In the genomic region with DNA sequence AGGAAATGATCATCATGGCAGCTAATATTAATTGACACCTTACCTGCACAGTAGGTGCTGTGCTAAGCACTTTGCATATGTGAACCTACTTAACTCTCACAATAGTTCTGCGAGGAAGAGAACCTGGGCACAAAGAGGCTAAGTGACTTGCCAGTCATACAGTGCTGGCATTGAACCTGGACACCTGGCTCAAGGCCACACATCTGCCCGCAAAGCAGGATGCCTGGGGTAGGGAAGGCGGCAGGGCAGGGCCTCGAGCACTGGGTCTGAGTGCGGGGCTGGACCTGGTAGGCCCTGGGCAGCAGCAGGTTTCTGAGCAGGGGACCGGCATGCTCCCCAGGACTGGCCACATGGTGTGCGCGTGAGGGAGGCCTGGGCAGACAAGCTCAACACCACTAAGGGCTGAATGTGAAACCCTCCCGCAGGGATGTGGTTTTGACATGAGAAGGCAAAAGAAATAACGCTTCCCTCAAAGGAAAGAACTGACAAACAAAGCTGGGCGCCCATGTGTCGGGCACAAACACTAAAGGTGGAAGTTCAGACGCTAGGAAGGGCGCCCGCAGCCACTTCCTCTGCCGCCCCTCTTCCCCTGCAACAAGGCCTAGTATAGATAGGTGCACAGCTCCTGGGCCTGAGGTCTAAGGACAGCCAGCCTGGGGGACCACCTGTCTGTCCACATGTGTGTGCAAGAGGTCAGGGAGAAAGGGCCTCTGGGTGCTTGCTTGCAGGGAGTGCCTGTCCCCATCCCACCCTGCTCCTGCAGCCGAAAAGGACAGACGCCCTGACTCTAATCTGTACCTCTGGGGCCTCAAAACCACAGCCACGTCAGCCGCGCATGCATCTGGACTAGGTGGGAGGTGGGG, we compare ENCODE assay signal across 9 cellular contexts.
DNase-seq lines count a peak whose midpoint lies in the region; ATAC-seq and TF ChIP-seq lines count a peak whose summit lies in the region.
"Had no signal": no experiment of that assay in that cellular context is flagged by ENCODE, and none has a peak within 500 bp of the region (broad histone marks: within the 10 kb centered on the region; RNA-seq: fewer than 3 reads in every experiment).

No MANE protein-coding gene starts in this region.

- H3K4ac ChIP-seq in mesenchymal stem cell (ENCODE audit: low read depth in 1 of 2, low read length in 2 of 2): peak overlapping the region in 1 of 2 experiments; percentile 13

- no peak overlapping the region for H3K14ac ChIP-seq in mesenchymal stem cell (ENCODE audit: low read length in 2 of 2)

- no peak overlapping the region for H3K9ac ChIP-seq in mesenchymal stem cell (ENCODE audit: low read length)

- peak overlapping the region; percentile 83 for H3K4me3 Mint-ChIP-seq in activated T-helper 17 cell treated with anti-CD3 and anti-CD28 coated beads, Interleukin-2, amount 50 U/mL, for 72 hours

- H3K9me3 ChIP-seq in OCI-LY7 (ENCODE audit: low read length) (no peaks in the 10 kb centered on the region), mesenchymal stem cell (ENCODE audit: control insufficient read depth, low read length) (no peaks in the 10 kb centered on the region), thymus (ENCODE audit: control insufficient read depth) (no peaks in the 10 kb centered on the region)

- DNase-seq in GM10248 (ENCODE audit: extremely low spot score) (peak; percentile 38), OCI-LY7 (ENCODE audit: low spot score) (peak; percentile 72), mesenchymal stem cell (no peak), T1000 (lab: John Stamatoyannopoulos, UW) (no peak), DMS79 treated with DMSO at 0.1 percent for 48 hours (lab: John Stamatoyannopoulos, UW) (no peak)

- H3K36me3 ChIP-seq in OCI-LY7 (ENCODE audit: insufficient read depth, low read length) (no peaks in the 10 kb centered on the region), mesenchymal stem cell (ENCODE audit: control insufficient read depth in 1 of 2, insufficient read depth in 2 of 2, low read depth in 1 of 2, low read length in 2 of 2) (no peaks in the 10 kb centered on the region), thymus (ENCODE audit: control insufficient read depth, insufficient read depth) (no peaks in the 10 kb centered on the region)

- CTCF ChIA-PET in GM10248 (lab: Yijun Ruan, JAX): interaction anchor here (0.9 to 12.5 kb wide), 8 partner anchors 10 to 350 kb away, joined by 3 to 169 read pairs (median 4); partner anchors contain the start of gene ZFP36L2
- CTCF ChIA-PET in OCI-LY7 (lab: Charles Lee; ENCODE audit: unreplicated experiment): interaction anchor here (0.6 to 3.2 kb wide), 3 partner anchors 46 to 95 kb away, joined by 3 to 17 read pairs (median 5); no protein-coding TSS in a partner anchor

- no peaks in the 10 kb centered on the region for H3K79me1 ChIP-seq in mesenchymal stem cell (replicated peaks; ENCODE audit: low read length, poor library complexity, severe bottlenecking)

- no peak overlapping the region for H2BK5ac ChIP-seq in mesenchymal stem cell (ENCODE audit: low read depth, low read length, poor library complexity, severe bottlenecking)

- H3K4me3 ChIP-seq in OCI-LY7 (ENCODE audit: low read depth, low read length, poor library complexity, severe bottlenecking): peak overlapping the region; percentile 13
- H3K4me3 ChIP-seq in mesenchymal stem cell (ENCODE audit: insufficient read depth in 1 of 2, low read depth in 1 of 2, low read length in 2 of 2): no peak overlapping the region
- peak overlapping the region; percentile 45 for H3K4me3 ChIP-seq in thymus (ENCODE audit: low read length)

- peaks cover 69% of the 10 kb centered on the region for H3K4me1 Mint-ChIP-seq in activated T-helper 17 cell treated with anti-CD3 and anti-CD28 coated beads, Interleukin-2, amount 50 U/mL, for 72 hours

- H2AFZ ChIP-seq in OCI-LY7 (ENCODE audit: low read length) (peak overlapping the region; percentile 71), mesenchymal stem cell (ENCODE audit: low read depth, low read length) (no peak overlapping the region)

- H3K79me2 ChIP-seq in OCI-LY7 (ENCODE audit: insufficient read depth, low read depth, low read length): no peaks in the 10 kb centered on the region

- TF ChIP-seq CTCF in GM10248 (IDR thresholded peaks at IDR 0.05; ENCODE audit: control extremely low read depth, extremely low read depth, low read depth, missing control alignments) (no peak), OCI-LY7 (conservative IDR thresholded peaks at IDR 0.05; ENCODE audit: low read length) (no peak)

- no peaks in the 10 kb centered on the region for H3K27me3 Mint-ChIP-seq in activated T-helper 17 cell treated with anti-CD3 and anti-CD28 coated beads, Interleukin-2, amount 50 U/mL, for 72 hours

- H3K4me2 ChIP-seq in OCI-LY7 (ENCODE audit: low read length) (peak overlapping the region; percentile 53), mesenchymal stem cell (ENCODE audit: low read length, poor library complexity, severe bottlenecking) (no peak overlapping the region)

- no peak overlapping the region for H2BK15ac ChIP-seq in mesenchymal stem cell (ENCODE audit: low read depth, poor library complexity, severe bottlenecking)

- no peaks in the 10 kb centered on the region for H3K9me3 Mint-ChIP-seq in activated T-helper 17 cell treated with anti-CD3 and anti-CD28 coated beads, Interleukin-2, amount 50 U/mL, for 72 hours

- no TSS peak for BruUV-seq in OCI-LY7 (replicated peaks; lab: Mats Ljungman, UMichigan)

- H4K20me1 ChIP-seq in OCI-LY7 (ENCODE audit: insufficient read depth, low read length): no peaks in the 10 kb centered on the region

- no peak overlapping the region for H2AK5ac ChIP-seq in mesenchymal stem cell (ENCODE audit: low read length, severe bottlenecking)

- H3K36me3 Mint-ChIP-seq in activated T-helper 17 cell treated with anti-CD3 and anti-CD28 coated beads, Interleukin-2, amount 50 U/mL, for 72 hours (ENCODE audit: low read depth): peaks cover 55% of the 10 kb centered on the region

- H2BK120ac ChIP-seq in mesenchymal stem cell (ENCODE audit: low read depth, low read length): no peak overlapping the region

- H3K27me3 ChIP-seq in mesenchymal stem cell (ENCODE audit: control insufficient read depth in 1 of 2, insufficient read depth in 1 of 2, low read length in 2 of 2) (no peaks in the 10 kb centered on the region), thymus (ENCODE audit: control insufficient read depth, insufficient read depth) (no peaks in the 10 kb centered on the region)

- peak overlapping the region; percentile 78 for H4K91ac ChIP-seq in mesenchymal stem cell (ENCODE audit: low read length)

- H3K4me1 ChIP-seq in OCI-LY7 (ENCODE audit: insufficient read depth, low read length, poor library complexity, severe bottlenecking) (peaks cover 97% of the 10 kb centered on the region), mesenchymal stem cell (ENCODE audit: control insufficient read depth, insufficient read depth, low read depth, low read length) (peaks cover 25% of the 10 kb centered on the region), thymus (ENCODE audit: control insufficient read depth, insufficient read depth, low read length) (peaks cover 74% of the 10 kb centered on the region)

- H2BK12ac ChIP-seq in mesenchymal stem cell (ENCODE audit: low read length in 2 of 2): peak overlapping the region in 1 of 2 experiments; percentile 61

- intact Hi-C loops in OCI-LY7 (cut with micrococcal nuclease; ENCODE audit: unreplicated experiment): no loop called here

- H3K9me2 ChIP-seq in OCI-LY7 (ENCODE audit: insufficient read depth, low read length): no peaks in the 10 kb centered on the region

- peak overlapping the region; percentile 54 for H4K8ac ChIP-seq in mesenchymal stem cell (ENCODE audit: low read length)

- 92% methylated on average over 19 of the region's 21 CpGs for WGBS in mesenchymal stem cell
- 5% methylated on average over 21 of the region's 21 CpGs for WGBS in thymus

- no peak overlapping the region for H3K18ac ChIP-seq in mesenchymal stem cell (ENCODE audit: low read depth in 1 of 2, low read length in 2 of 2)

- H3K27ac ChIP-seq in OCI-LY7 (ENCODE audit: low read depth, low read length, poor library complexity, severe bottlenecking): peak overlapping the region; percentile 93
- H3K27ac ChIP-seq in mesenchymal stem cell (ENCODE audit: low read length, poor library complexity, severe bottlenecking): no peak overlapping the region
- peak overlapping the region; percentile 100 for H3K27ac ChIP-seq in thymus (ENCODE audit: low read depth)

- peak overlapping the region; percentile 87 for H3K27ac Mint-ChIP-seq in activated T-helper 17 cell treated with anti-CD3 and anti-CD28 coated beads, Interleukin-2, amount 50 U/mL, for 72 hours

- ATAC-seq in activated T-helper 17 cell treated with anti-CD3 and anti-CD28 coated beads, Interleukin-2, amount 50 U/mL, for 72 hours (replicated peaks): peak; percentile 28
- ATAC-seq in GM19324 (IDR thresholded peaks at IDR 0.05; ENCODE audit: low FRiP score, unreplicated experiment): no peak
- ATAC-seq: right cardiac atrium had no signal

- POLR2A ChIA-PET in GM10248 (lab: Yijun Ruan, JAX) (no interaction called here), OCI-LY7 (lab: Charles Lee) (interaction anchor here (1.5 to 4.9 kb wide), 5 partner anchors 37 to 94 kb away, joined by 4 to 50 read pairs (median 11); partner anchors contain the start of gene ZFP36L2)

- H3K23ac ChIP-seq in mesenchymal stem cell (ENCODE audit: low read length in 2 of 2): no peak overlapping the region

Comparison
In these comparisons a context has a peak if more than half of its experiments do, and no peak if none do; other contexts are left out.
1. DNase-seq: peak in GM10248 (single experiment) and OCI-LY7 (single experiment); none in mesenchymal stem cell (single experiment), T1000 (single experiment) and DMS79 treated with DMSO at 0.1 percent for 48 hours (single experiment).
2. H3K4me3 ChIP-seq: peak in OCI-LY7 (single experiment) and thymus (single experiment); none in mesenchymal stem cell (0 of 2).